ENCODE assay signal across 8 cellular contexts in genomic region chr10:97737770-97738265, GRCh38. TPM values are rescaled to one million over a fixed set of nuclear protein-coding genes. Genes with fewer than 3 reads are reported as not detected.
DNase-seq lines count a peak whose midpoint lies in the region; ATAC-seq and TF ChIP-seq lines count a peak whose summit lies in the region.

No MANE protein-coding gene starts in this region.

- CTCF ChIA-PET in activated CD4-positive, alpha-beta T cell treated with anti-CD3 and anti-CD28 coated beads for 36 hours (lab: Charles Lee) = no interaction called here

- POLR2A ChIA-PET in activated CD4-positive, alpha-beta T cell treated with anti-CD3 and anti-CD28 coated beads for 36 hours (lab: Charles Lee) = no interaction called here

- H3K27ac Mint-ChIP-seq in activated CD4-positive, alpha-beta T cell treated with anti-CD3 and anti-CD28 coated beads for 36 hours = peak overlapping the region; percentile 68
- H3K27ac Mint-ChIP-seq in neural progenitor cell = peak overlapping the region; percentile 26

- peaks cover 4% of the 10 kb centered on the region for H3K4me1 ChIP-seq in HUES48 (ENCODE audit: control insufficient read depth, insufficient read depth, low read length)
- H3K4me1 ChIP-seq in neural progenitor cell = peaks cover 3% of the 10 kb centered on the region

- no peaks in the 10 kb centered on the region for H3K9me3 Mint-ChIP-seq in activated CD4-positive, alpha-beta T cell treated with anti-CD3 and anti-CD28 coated beads for 36 hours (ENCODE audit: low read depth)
- H3K9me3 Mint-ChIP-seq in neural progenitor cell = peaks cover 2% of the 10 kb centered on the region

- H3K27me3 Mint-ChIP-seq in activated CD4-positive, alpha-beta T cell treated with anti-CD3 and anti-CD28 coated beads for 36 hours = no peaks in the 10 kb centered on the region
- peaks cover 8% of the 10 kb centered on the region for H3K27me3 Mint-ChIP-seq in neural progenitor cell (ENCODE audit: insufficient read depth, low read depth)

- peak overlapping the region; percentile 88 for H3K4me3 Mint-ChIP-seq in activated CD4-positive, alpha-beta T cell treated with anti-CD3 and anti-CD28 coated beads for 36 hours
- peak overlapping the region; percentile 95 for H3K4me3 Mint-ChIP-seq in neural progenitor cell

- H3F3A ChIP-seq in neural progenitor cell (ENCODE audit: low read depth) = no peaks in the 10 kb centered on the region

- H3K9me3 ChIP-seq in HUES48 (ENCODE audit: control insufficient read depth, insufficient read depth, low read length) (peaks cover 7% of the 10 kb centered on the region), neural progenitor cell (ENCODE audit: low read depth) (no peaks in the 10 kb centered on the region)

- H3K27ac ChIP-seq in HUES48 (ENCODE audit: low read depth, low read length) = peak overlapping the region; percentile 89
- H3K27ac ChIP-seq in coronary artery = peak overlapping the region; percentile 83 to 96
- H3K27ac ChIP-seq in neural progenitor cell = no peak overlapping the region

- no peak for DNase-seq in activated CD4-positive, alpha-beta T cell treated with anti-CD3 and anti-CD28 coated beads for 36 hours
- no peak for DNase-seq in activated CD4-positive, alpha-beta T cell treated with anti-CD3 and anti-CD28 coated beads, Interleukin-2, amount 50 U/mL, for 4 hours
- DNase-seq in coronary artery (ENCODE audit: low spot score) = no peak
- no peak for DNase-seq in neural progenitor cell (ENCODE audit: low spot score)
- no peak for DNase-seq in DMS53 (lab: John Stamatoyannopoulos, UW)
- DNase-seq in activated effector memory CD4-positive, alpha-beta T cell treated with anti-CD3 and anti-CD28 coated beads, Interleukin-2, amount 50 U/mL, for 16 hours = no peak
- DNase-seq in SW480 (ENCODE audit: low spot score) = no peak

- peaks cover 28% of the 10 kb centered on the region for H3K79me2 ChIP-seq in neural progenitor cell (ENCODE audit: low read depth)

- H3K4me1 Mint-ChIP-seq in activated CD4-positive, alpha-beta T cell treated with anti-CD3 and anti-CD28 coated beads for 36 hours = peaks cover 47% of the 10 kb centered on the region
- H3K4me1 Mint-ChIP-seq in neural progenitor cell = peaks cover 40% of the 10 kb centered on the region

- peak overlapping the region; percentile 89 for H2AFZ ChIP-seq in neural progenitor cell (replicated peaks)

- TF ChIP-seq CTCF in coronary artery (IDR thresholded peaks at IDR 0.05) (no peak), neural progenitor cell (IDR thresholded peaks at IDR 0.05) (no peak)

- H3K27me3 ChIP-seq in HUES48 (ENCODE audit: control insufficient read depth, insufficient read depth, low read length) (peaks cover 20% of the 10 kb centered on the region), neural progenitor cell (peaks cover 33% of the 10 kb centered on the region)

- peaks cover 31% of the 10 kb centered on the region for H3K36me3 Mint-ChIP-seq in activated CD4-positive, alpha-beta T cell treated with anti-CD3 and anti-CD28 coated beads for 36 hours (ENCODE audit: low read depth)
- peaks cover 5% of the 10 kb centered on the region for H3K36me3 Mint-ChIP-seq in neural progenitor cell

- H3K4me2 ChIP-seq in neural progenitor cell = peak overlapping the region; percentile 96

- ATAC-seq in activated CD4-positive, alpha-beta T cell treated with anti-CD3 and anti-CD28 coated beads for 36 hours = peak; percentile 27

- peak overlapping the region; percentile 86 for H3K9ac ChIP-seq in HUES48 (ENCODE audit: low read depth, low read length)
- peak overlapping the region; percentile 71 for H3K9ac ChIP-seq in neural progenitor cell

- intact Hi-C loops in activated CD4-positive, alpha-beta T cell treated with anti-CD3 and anti-CD28 coated beads for 36 hours (cut with DNase I, micrococcal nuclease) = loop anchor here (1.0 to 5.0 kb wide), 11 partner anchors 24 to 906 kb away; partner anchors contain the start of genes AVPI1 (in 2 of the 2), FRAT2 (in 1 of the 2), LCOR (in 1 of the 2) and MMS19 (in 1 of the 2)

- peaks cover 29% of the 10 kb centered on the region for H4K20me1 ChIP-seq in neural progenitor cell (ENCODE audit: low read depth)

- H3K36me3 ChIP-seq in HUES48 (ENCODE audit: control insufficient read depth, insufficient read depth, low read length) (peaks cover 27% of the 10 kb centered on the region), neural progenitor cell (no peaks in the 10 kb centered on the region)

- H3K4me3 ChIP-seq in HUES48 (ENCODE audit: low read depth, low read length) = peak overlapping the region; percentile 90
- H3K4me3 ChIP-seq in coronary artery = peak overlapping the region; percentile 94
- peak overlapping the region; percentile 88 for H3K4me3 ChIP-seq in neural progenitor cell

RNA-seq across cellular contexts. Expression of gene ZFYVE27, which starts 0.9 kb away (rescaled TPM):
- 10 to 100 TPM; 20.2 to 22.6 TPM for total RNA-seq in activated CD4-positive, alpha-beta T cell treated with anti-CD3 and anti-CD28 coated beads for 36 hours
- total RNA-seq in neural progenitor cell (ENCODE audit: low replicate concordance) = 13.7 and 28.6 TPM in 2 replicates

RNA-seq across cellular contexts. Expression of gene MARVELD1, which starts 24.3 kb away (rescaled TPM):
- total RNA-seq in activated CD4-positive, alpha-beta T cell treated with anti-CD3 and anti-CD28 coated beads for 36 hours = 1 to 10 TPM; 1.8 to 1.9 TPM
- 7.1 and 21.9 TPM in 2 replicates for total RNA-seq in neural progenitor cell (ENCODE audit: low replicate concordance)

RNA-seq across cellular contexts. Expression of gene SFRP5, which starts 34.0 kb away (rescaled TPM):
- not detected for total RNA-seq in activated CD4-positive, alpha-beta T cell treated with anti-CD3 and anti-CD28 coated beads for 36 hours
- total RNA-seq in neural progenitor cell (ENCODE audit: low replicate concordance) = not detected in 2 replicates

RNA-seq across cellular contexts. Expression of gene AVPI1, which starts 50.8 kb away (rescaled TPM):
- total RNA-seq in activated CD4-positive, alpha-beta T cell treated with anti-CD3 and anti-CD28 coated beads for 36 hours = 1 to 10 TPM; 2.1 to 2.2 TPM
- 2.6 and 5.8 TPM in 2 replicates for total RNA-seq in neural progenitor cell (ENCODE audit: low replicate concordance)
